In the genomic region with DNA sequence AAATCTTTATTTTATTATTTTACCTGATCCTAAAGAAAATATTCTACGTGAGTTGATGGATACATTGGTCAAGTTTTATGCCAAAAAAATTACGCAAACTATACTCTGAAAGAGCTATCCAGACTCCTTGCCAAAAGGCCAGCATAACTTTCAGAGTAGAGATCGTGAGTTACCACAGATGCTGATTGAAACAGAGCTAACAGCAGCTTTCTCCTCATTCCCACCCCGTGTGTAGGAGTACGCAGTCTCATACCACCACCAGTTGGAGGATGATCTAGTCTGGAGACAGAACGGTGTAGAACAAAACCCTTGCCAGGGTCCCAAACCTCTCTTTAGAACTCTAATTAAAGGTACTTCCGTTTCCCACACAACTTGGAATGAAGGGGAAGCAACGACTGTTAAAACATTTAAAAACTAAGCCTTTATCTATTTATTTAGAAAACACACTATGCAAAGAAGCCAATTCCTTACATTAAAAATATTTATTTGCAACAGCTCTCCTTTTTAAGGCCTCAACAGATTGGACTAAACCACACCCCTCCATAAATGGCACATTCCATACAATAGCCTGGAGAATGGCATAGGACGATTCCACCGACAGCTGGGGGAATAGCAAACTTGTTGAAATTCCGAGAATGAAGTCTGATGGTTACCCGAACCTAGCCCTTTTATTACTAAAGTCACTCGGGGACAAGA, we compare ENCODE assay signal across 8 cellular contexts. TPM values are rescaled to one million over a fixed set of nuclear protein-coding genes. Genes with fewer than 3 reads are reported as not detected.
DNase-seq lines count a peak whose midpoint lies in the region; ATAC-seq and TF ChIP-seq lines count a peak whose summit lies in the region.

No MANE protein-coding gene starts in this region.

- H3K9me2 ChIP-seq in GM23248 (ENCODE audit: insufficient read depth): no peaks in the 10 kb centered on the region
- no peaks in the 10 kb centered on the region for H3K9me2 ChIP-seq in OCI-LY1 (ENCODE audit: low read depth, low read length)

- no peaks in the 10 kb centered on the region for H3K27me3 ChIP-seq in GM23248 (replicated peaks; ENCODE audit: insufficient read depth)
- H3K27me3 ChIP-seq in OCI-LY1 (ENCODE audit: insufficient read depth, low read length): no peaks in the 10 kb centered on the region
- no peaks in the 10 kb centered on the region for H3K27me3 ChIP-seq in iPS-20b (ENCODE audit: insufficient read depth, low read length)

- peak overlapping the region; percentile 88 for H3K27ac ChIP-seq in GM23248
- H3K27ac ChIP-seq in OCI-LY1 (ENCODE audit: low read depth, low read length, poor library complexity, severe bottlenecking): no peak overlapping the region
- H3K27ac ChIP-seq in iPS-20b (ENCODE audit: low read length): no peak overlapping the region

- peaks cover 6% of the 10 kb centered on the region; the same call in 1 of the 2 replicates for H4K20me1 ChIP-seq in GM23248 (ENCODE audit: insufficient read depth)
- H4K20me1 ChIP-seq in OCI-LY1 (ENCODE audit: insufficient read depth, low read length): peaks cover 4% of the 10 kb centered on the region

- DNase-seq in CD1c-positive myeloid dendritic cell (ENCODE audit: extremely low spot score) (peak; percentile 47), GM23248 (peak; percentile 88), astrocyte of the cerebellum (ENCODE audit: low read depth) (peak; percentile 37), GM13977 (ENCODE audit: low spot score) (no peak)
- peak; percentile 40 to 43 for DNase-seq in stimulated activated CD4-positive, alpha-beta T cell treated with anti-CD3 and anti-CD28 coated beads, Interleukin-15, amount 100 ng/mL, for 48 hours (ENCODE audit: low read depth in 2 of 2)

- WGBS in GM23248 (ENCODE audit: low coverage in 1 of 2, low lambda C conversion rate in 2 of 2, missing lambda C conversion rate in 2 of 2), 2 experiments: 1 to 2% methylated on average over 13 of the region's 13 CpGs

- H3K79me2 ChIP-seq in GM23248 (ENCODE audit: insufficient read depth) (peaks cover 56% of the 10 kb centered on the region), OCI-LY1 (ENCODE audit: insufficient read depth, low read length) (peaks cover 60% of the 10 kb centered on the region)

- H3K9ac ChIP-seq in GM23248 (peak overlapping the region; percentile 92), OCI-LY1 (ENCODE audit: low read length) (peak overlapping the region; percentile 96), iPS-20b (ENCODE audit: low read depth, low read length) (peak overlapping the region; percentile 88)

- H2AFZ ChIP-seq in GM23248 (peak overlapping the region; percentile 47), OCI-LY1 (ENCODE audit: low read length) (no peak overlapping the region)

- H3F3A ChIP-seq in GM23248 (ENCODE audit: insufficient read depth): peaks cover 31% of the 10 kb centered on the region
- no peaks in the 10 kb centered on the region for H3F3A ChIP-seq in OCI-LY1 (ENCODE audit: insufficient read depth, low read length)

- in situ Hi-C loops in GM23248 (cut with MboI) (no loop called here), astrocyte of the cerebellum (cut with HindIII; ENCODE audit: low sequenced_read_pairs) (no loop called here), GM13977 (cut with MboI; ENCODE audit: low pct_unique_long_range_greater_than_20kb, low sequenced_read_pairs, unreplicated experiment) (no loop called here)

- ATAC-seq in GM21576 (IDR thresholded peaks at IDR 0.05; ENCODE audit: unreplicated experiment): no peak

- TF ChIP-seq CTCF in OCI-LY1 (IDR thresholded peaks at IDR 0.05; ENCODE audit: low read length) (no peak), astrocyte of the cerebellum (IDR thresholded peaks at IDR 0.05; ENCODE audit: low read depth, low read length, missing control alignments) (no peak), GM13977 (IDR thresholded peaks at IDR 0.05; ENCODE audit: extremely low read depth, insufficient read depth, missing control alignments) (no peak)

- H3K4me3 ChIP-seq in GM23248 (peak overlapping the region; percentile 94), OCI-LY1 (ENCODE audit: low read depth, low read length, poor library complexity, severe bottlenecking) (peak overlapping the region; percentile 74), astrocyte of the cerebellum (ENCODE audit: low read depth, low read length) (peak overlapping the region; percentile 87), iPS-20b (ENCODE audit: low read length) (peak overlapping the region; percentile 96)

- H3K4me1 ChIP-seq in GM23248 (ENCODE audit: insufficient read depth) (peaks cover 27% of the 10 kb centered on the region), OCI-LY1 (ENCODE audit: insufficient read depth, low read length, severe bottlenecking) (peaks cover 56% of the 10 kb centered on the region), iPS-20b (ENCODE audit: insufficient read depth, low read length) (peaks cover 30% of the 10 kb centered on the region)

- H3K4me2 ChIP-seq in GM23248 (ENCODE audit: unreplicated experiment): peak overlapping the region; percentile 90
- H3K4me2 ChIP-seq in OCI-LY1 (ENCODE audit: low read length): peak overlapping the region; percentile 87

- H3K36me3 ChIP-seq in GM23248 (ENCODE audit: low read depth) (no peaks in the 10 kb centered on the region), OCI-LY1 (ENCODE audit: insufficient read depth, low read length) (peaks cover 43% of the 10 kb centered on the region; the same call in 1 of the 2 replicates), iPS-20b (ENCODE audit: insufficient read depth, low read depth, low read length) (peaks cover 25% of the 10 kb centered on the region)

- H3K9me3 ChIP-seq in GM23248 (ENCODE audit: low read depth) (no peaks in the 10 kb centered on the region), OCI-LY1 (ENCODE audit: low read length) (no peaks in the 10 kb centered on the region), iPS-20b (ENCODE audit: insufficient read depth, low read depth, low read length) (no peaks in the 10 kb centered on the region)

RNA-seq across cellular contexts. Expression of a gene that starts 1.4 kb away (rescaled TPM):
- 122 and 125 TPM in 2 replicates for total RNA-seq in GM23248 (2014; rRNA removed; shearing (Covaris generic))
- polyA plus RNA-seq in GM23248 (2016; fragmentation: Nextera tagmentation; extraction: Ambion mirVana): 69.2 and 69.9 TPM in 2 replicates

RNA-seq across cellular contexts. Expression of a gene that starts 26.7 kb away (rescaled TPM):
- total RNA-seq in GM23248 (2014; rRNA removed; shearing (Covaris generic)): 12.1 and 16.8 TPM in 2 replicates
- polyA plus RNA-seq in GM23248 (2016; fragmentation: Nextera tagmentation; extraction: Ambion mirVana): 18.0 and 18.1 TPM in 2 replicates
